In the genomic region with DNA sequence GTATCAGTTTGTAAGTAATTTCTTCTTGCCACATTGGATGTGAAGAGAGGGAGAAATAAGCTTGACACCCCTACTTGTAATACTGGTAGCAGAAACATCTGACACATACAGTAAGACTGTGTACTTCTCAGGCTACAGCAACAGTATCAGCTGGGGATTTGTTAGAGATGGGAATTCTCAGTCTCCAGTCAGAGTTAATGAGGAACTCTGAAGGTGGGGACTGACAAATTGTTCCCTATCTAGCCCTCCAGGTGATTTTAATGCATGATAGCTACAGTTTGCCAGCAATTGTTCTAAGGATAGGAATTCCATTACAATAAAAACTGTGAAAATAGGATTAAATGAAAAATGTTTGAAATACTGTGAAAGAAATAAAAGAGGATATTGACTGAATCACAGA, we compare ENCODE assay signal across 21 cellular contexts.
"Had no signal": no experiment of that assay in that cellular context is flagged by ENCODE, and none has a peak within 500 bp of the region (broad histone marks: within the 10 kb centered on the region; RNA-seq: fewer than 3 reads in every experiment).

No MANE protein-coding gene starts in this region.

- H3K36me3 ChIP-seq: ascending aorta, MG63 had no signal

- H3K9me3 ChIP-seq: ascending aorta, body of pancreas, MG63 had no signal

- ATAC-seq: body of pancreas, Right ventricle myocardium inferior had no signal

- H3K4me3 ChIP-seq: ascending aorta, body of pancreas, MG63, SK-N-MC had no signal

- H3K27me3 ChIP-seq: ascending aorta, body of pancreas had no signal

- H3K27ac ChIP-seq: ascending aorta, body of pancreas, SK-N-MC, VCaP had no signal

- H3K4me1 ChIP-seq: ascending aorta had no signal

- DNase-seq: activated CD4-positive, alpha-beta memory T cell treated with anti-CD3 and anti-CD28 coated beads for 36 hours; activated CD4-positive, alpha-beta T cell treated with anti-CD3 and anti-CD28 coated beads, Interleukin-2, amount 10 ng/mL, durations not matched to agents 7 days and 5 days; activated CD4-positive, CD25-positive, alpha-beta regulatory T cell; activated naive CD4-positive, alpha-beta T cell treated with anti-CD3 and anti-CD28 coated beads, Interleukin-2, amount 50 U/mL, for 16 hours; activated T-cell treated with anti-CD3 and anti-CD28 coated beads for 4 hours; amniotic stem cell; body of pancreas; MG63; MV-4-11; NCI-H1092 treated with DMSO at 0.1 percent for 48 hours; NCI-H1417 treated with DMSO at 0.1 percent for 48 hours; NCI-H1694; NCI-H2029; NCI-H2107; NCI-H446; NCI-H748 treated with DMSO at 0.1 percent for 48 hours; T-helper 1 cell had no signal
